43 cellular contexts compared by ENCODE assay signal in genomic region chr11:20551096-20551495, GRCh38. TPM values are rescaled to one million over a fixed set of nuclear protein-coding genes. Genes with fewer than 3 reads are reported as not detected.
"Had no signal": no experiment of that assay in that cellular context is flagged by ENCODE, and none has a peak within 500 bp of the region (broad histone marks: within the 10 kb centered on the region; RNA-seq: fewer than 3 reads in every experiment).

No MANE protein-coding gene starts in this region.

- DNase-seq: activated effector memory CD4-positive, alpha-beta T cell treated with anti-CD3 and anti-CD28 coated beads, Interleukin-2, amount 50 U/mL, for 16 hours; activated effector memory CD4-positive, alpha-beta T cell treated with Interleukin-2 at 50 U/mL for 16 hours; activated gamma-delta T cell; activated gamma-delta T cell treated with Interleukin-2 at 50 U/mL for 16 hours; activated naive CD4-positive, alpha-beta T cell; activated naive CD4-positive, alpha-beta T cell treated with anti-CD3 and anti-CD28 coated beads for 36 hours; activated naive CD4-positive, alpha-beta T cell treated with anti-CD3 and anti-CD28 coated beads, Interleukin-2, amount 10 ng/mL, durations not matched to agents 7 days and 5 days; activated naive CD4-positive, alpha-beta T cell treated with anti-CD3 and anti-CD28 coated beads, Interleukin-2, amount 50 U/mL, for 16 hours; activated naive CD4-positive, alpha-beta T cell treated with Interleukin-2 at 50 U/mL for 16 hours; activated naive CD8-positive, alpha-beta T cell treated with anti-CD3 and anti-CD28 coated beads for 36 hours; activated naive CD8-positive, alpha-beta T cell treated with anti-CD3 and anti-CD28 coated beads, Interleukin-2, amount 10 ng/mL, durations not matched to agents 7 days and 5 days; activated naive CD8-positive, alpha-beta T cell treated with anti-CD3 and anti-CD28 coated beads, Interleukin-2, amount 50 U/mL, for 24 hours; activated T-cell treated with anti-CD3 and anti-CD28 coated beads, Interleukin-2, amount 50 U/mL, for 1 hour; activated T-cell treated with anti-CD3 and anti-CD28 coated beads, Interleukin-2, amount 50 U/mL, for 24 hours; activated T-cell treated with anti-CD3 and anti-CD28 coated beads, Interleukin-2, amount 50 U/mL, for 4 hours; activated T-cell treated with anti-CD3 and anti-CD28 coated beads, Interleukin-2, amount 50 U/mL, for 48 hours; activated T-cell treated with anti-CD3 and anti-CD28 coated beads, Interleukin-2, amount 50 U/mL, for 72 hours; adrenal gland; amniotic stem cell; amygdala; anterior cingulate cortex; aorta; body of pancreas; brain microvascular endothelial cell; caudate nucleus; central memory CD4-positive, alpha-beta T cell; cerebellar nuclear complex had no signal

- H3K9me3 ChIP-seq: adrenal gland, ascending aorta had no signal

- H3K4me1 ChIP-seq: adrenal gland, ascending aorta, body of pancreas, breast epithelium had no signal

- H3K9me3 Mint-ChIP-seq: activated naive CD4-positive, alpha-beta T cell treated with anti-CD3 and anti-CD28 coated beads, Interleukin-2, amount 50 U/mL, for 24 hours; activated T-helper 1 cell treated with anti-CD3 and anti-CD28 coated beads, Interleukin-12 subunit alpha, Interleukin-12 subunit beta, Interleukin-2, Interleukin-4 antibody, amounts not matched to agents 30 ng/mL and 10 ng/mL and 1 ng/mL, durations not matched to agents 14 hours and 24 hours and 36 hours had no signal

- H3K4me1 Mint-ChIP-seq: activated naive CD4-positive, alpha-beta T cell treated with anti-CD3 and anti-CD28 coated beads, Interleukin-2, amount 10 ng/mL, durations not matched to agents 7 days and 5 days; activated naive CD4-positive, alpha-beta T cell treated with anti-CD3 and anti-CD28 coated beads, Interleukin-2, amount 50 U/mL, for 24 hours; activated naive CD8-positive, alpha-beta T cell treated with anti-CD3 and anti-CD28 coated beads for 36 hours; activated naive CD8-positive, alpha-beta T cell treated with anti-CD3 and anti-CD28 coated beads, Interleukin-2, amount 10 ng/mL, durations not matched to agents 7 days and 5 days; activated naive CD8-positive, alpha-beta T cell treated with anti-CD3 and anti-CD28 coated beads, Interleukin-2, amount 50 U/mL, for 24 hours; activated T-helper 17 cell treated with anti-CD3 and anti-CD28 coated beads, Interleukin-2, amount 50 U/mL, for 72 hours; brain; central memory CD8-positive, alpha-beta T cell had no signal

- H3K27ac Mint-ChIP-seq: activated naive CD4-positive, alpha-beta T cell treated with anti-CD3 and anti-CD28 coated beads for 36 hours; activated naive CD4-positive, alpha-beta T cell treated with anti-CD3 and anti-CD28 coated beads, Interleukin-2, amount 10 ng/mL, durations not matched to agents 7 days and 5 days; activated naive CD4-positive, alpha-beta T cell treated with anti-CD3 and anti-CD28 coated beads, Interleukin-2, amount 50 U/mL, for 24 hours; activated naive CD4-positive, alpha-beta T cell treated with anti-CD3 and anti-CD28 coated beads, Interleukin-2, amount 50 U/mL, for 72 hours; activated naive CD8-positive, alpha-beta T cell; activated naive CD8-positive, alpha-beta T cell treated with anti-CD3 and anti-CD28 coated beads for 36 hours; activated naive CD8-positive, alpha-beta T cell treated with anti-CD3 and anti-CD28 coated beads, Interleukin-2, amount 10 ng/mL, durations not matched to agents 7 days and 5 days; activated naive CD8-positive, alpha-beta T cell treated with anti-CD3 and anti-CD28 coated beads, Interleukin-2, amount 50 U/mL, for 24 hours; activated T-cell treated with anti-CD3 and anti-CD28 coated beads, Interleukin-2, amount 50 U/mL, for 24 hours; activated T-cell treated with anti-CD3 and anti-CD28 coated beads, Interleukin-2, amount 50 U/mL, for 72 hours; activated T-helper 1 cell treated with anti-CD3 and anti-CD28 coated beads, Interleukin-12 subunit alpha, Interleukin-12 subunit beta, Interleukin-2, Interleukin-4 antibody, amounts not matched to agents 30 ng/mL and 10 ng/mL and 1 ng/mL, durations not matched to agents 14 hours and 24 hours and 36 hours; activated T-helper 17 cell treated with anti-CD3 and anti-CD28 coated beads, Interleukin-2, amount 50 U/mL, for 72 hours; activated T-helper 2 cell treated with anti-CD3 and anti-CD28 coated beads, Interferon-gamma antibody, Interleukin-2, Interleukin-4, amounts not matched to agents 10 μg/mL and 5 μg/mL and 100 μg/mL, durations not matched to agents 14 hours and 24 hours and 36 hours; brain had no signal

- ATAC-seq: activated naive CD4-positive, alpha-beta T cell treated with anti-CD3 and anti-CD28 coated beads, Interleukin-2, amount 50 U/mL, for 72 hours; activated naive CD8-positive, alpha-beta T cell treated with anti-CD3 and anti-CD28 coated beads, Interleukin-2, amount 50 U/mL, for 24 hours; activated T-cell treated with anti-CD3 and anti-CD28 coated beads, Interleukin-2, amount 50 U/mL, for 4 hours; activated T-cell treated with anti-CD3 and anti-CD28 coated beads, Interleukin-2, amount 50 U/mL, for 72 hours; activated T-helper 17 cell treated with anti-CD3 and anti-CD28 coated beads, Interleukin-2, amount 50 U/mL, for 72 hours; body of pancreas had no signal

- H3K4me3 ChIP-seq: adrenal gland, ascending aorta, body of pancreas, breast epithelium, cardiac muscle cell had no signal

- H3K36me3 ChIP-seq: adrenal gland, ascending aorta, brain microvascular endothelial cell, breast epithelium, cardiac muscle cell had no signal

- H3K27me3 Mint-ChIP-seq: activated naive CD4-positive, alpha-beta T cell treated with anti-CD3 and anti-CD28 coated beads, Interleukin-2, amount 50 U/mL, for 24 hours; activated naive CD8-positive, alpha-beta T cell treated with anti-CD3 and anti-CD28 coated beads for 36 hours; activated naive CD8-positive, alpha-beta T cell treated with anti-CD3 and anti-CD28 coated beads, Interleukin-2, amount 50 U/mL, for 24 hours had no signal

- H3K27ac ChIP-seq: adrenal gland, ascending aorta, body of pancreas, brain microvascular endothelial cell, breast epithelium, cardiac muscle cell had no signal

- H3K27me3 ChIP-seq: adrenal gland, ascending aorta, body of pancreas, brain microvascular endothelial cell, breast epithelium, cardiac muscle cell had no signal

- H3K4me3 Mint-ChIP-seq: activated naive CD4-positive, alpha-beta T cell treated with anti-CD3 and anti-CD28 coated beads for 36 hours; activated naive CD4-positive, alpha-beta T cell treated with anti-CD3 and anti-CD28 coated beads, Interleukin-2, amount 10 ng/mL, durations not matched to agents 7 days and 5 days; activated naive CD4-positive, alpha-beta T cell treated with anti-CD3 and anti-CD28 coated beads, Interleukin-2, amount 50 U/mL, for 24 hours; activated naive CD8-positive, alpha-beta T cell; activated naive CD8-positive, alpha-beta T cell treated with anti-CD3 and anti-CD28 coated beads for 36 hours; activated naive CD8-positive, alpha-beta T cell treated with anti-CD3 and anti-CD28 coated beads, Interleukin-2, amount 10 ng/mL, durations not matched to agents 7 days and 5 days; activated naive CD8-positive, alpha-beta T cell treated with anti-CD3 and anti-CD28 coated beads, Interleukin-2, amount 50 U/mL, for 24 hours; activated T-cell treated with anti-CD3 and anti-CD28 coated beads, Interleukin-2, amount 50 U/mL, for 24 hours; activated T-cell treated with anti-CD3 and anti-CD28 coated beads, Interleukin-2, amount 50 U/mL, for 4 hours; activated T-cell treated with anti-CD3 and anti-CD28 coated beads, Interleukin-2, amount 50 U/mL, for 72 hours; activated T-helper 1 cell treated with anti-CD3 and anti-CD28 coated beads, Interleukin-12 subunit alpha, Interleukin-12 subunit beta, Interleukin-2, Interleukin-4 antibody, amounts not matched to agents 30 ng/mL and 10 ng/mL and 1 ng/mL, durations not matched to agents 14 hours and 24 hours and 36 hours; activated T-helper 17 cell treated with anti-CD3 and anti-CD28 coated beads, Interleukin-2, amount 50 U/mL, for 72 hours; brain; central memory CD8-positive, alpha-beta T cell had no signal

- H3K36me3 Mint-ChIP-seq: activated naive CD4-positive, alpha-beta T cell treated with anti-CD3 and anti-CD28 coated beads, Interleukin-2, amount 10 ng/mL, durations not matched to agents 7 days and 5 days; activated naive CD4-positive, alpha-beta T cell treated with anti-CD3 and anti-CD28 coated beads, Interleukin-2, amount 50 U/mL, for 24 hours; activated naive CD4-positive, alpha-beta T cell treated with anti-CD3 and anti-CD28 coated beads, Interleukin-2, amount 50 U/mL, for 72 hours; activated naive CD8-positive, alpha-beta T cell; activated naive CD8-positive, alpha-beta T cell treated with anti-CD3 and anti-CD28 coated beads for 36 hours; activated naive CD8-positive, alpha-beta T cell treated with anti-CD3 and anti-CD28 coated beads, Interleukin-2, amount 10 ng/mL, durations not matched to agents 7 days and 5 days; brain had no signal

RNA-seq across cellular contexts. Expression of gene SLC6A5, which starts 48.3 kb away (rescaled TPM):
- total RNA-seq: activated naive CD4-positive, alpha-beta T cell treated with anti-CD3 and anti-CD28 coated beads for 36 hours; activated naive CD4-positive, alpha-beta T cell treated with anti-CD3 and anti-CD28 coated beads, Interleukin-2, amount 50 U/mL, for 72 hours; activated naive CD8-positive, alpha-beta T cell treated with anti-CD3 and anti-CD28 coated beads for 36 hours; activated naive CD8-positive, alpha-beta T cell treated with anti-CD3 and anti-CD28 coated beads, Interleukin-2, amount 10 ng/mL, durations not matched to agents 7 days and 5 days; activated T-cell treated with anti-CD3 and anti-CD28 coated beads, Interleukin-2, amount 50 U/mL, for 4 hours; activated T-cell treated with anti-CD3 and anti-CD28 coated beads, Interleukin-2, amount 50 U/mL, for 72 hours; activated T-helper 1 cell treated with anti-CD3 and anti-CD28 coated beads, Interleukin-12 subunit alpha, Interleukin-12 subunit beta, Interleukin-2, Interleukin-4 antibody, amounts not matched to agents 30 ng/mL and 10 ng/mL and 1 ng/mL, durations not matched to agents 14 hours and 24 hours and 36 hours; activated T-helper 17 cell treated with anti-CD3 and anti-CD28 coated beads, Interleukin-2, amount 50 U/mL, for 72 hours; activated T-helper 2 cell treated with anti-CD3 and anti-CD28 coated beads, Interferon-gamma antibody, Interleukin-2, Interleukin-4, amounts not matched to agents 10 μg/mL and 5 μg/mL and 100 μg/mL, durations not matched to agents 14 hours and 24 hours and 36 hours; aorta; ascending aorta; astrocyte; body of pancreas; breast epithelium; bronchial epithelial cell; cardiac muscle cell; cardiac septum; chondrocyte had no signal
- polyA plus RNA-seq: adipose tissue, aorta, cardiac muscle cell had no signal
